32 cellular contexts compared by ENCODE assay signal in genomic region chr14:23405516-23406025, GRCh38. TPM values are rescaled to one million over a fixed set of nuclear protein-coding genes. Genes with fewer than 3 reads are reported as not detected.
"Had no signal": no experiment of that assay in that cellular context is flagged by ENCODE, and none has a peak within 500 bp of the region (broad histone marks: within the 10 kb centered on the region; RNA-seq: fewer than 3 reads in every experiment).

No MANE protein-coding gene starts in this region.

- H3K36me3 ChIP-seq: WERI-Rb-1 had no signal

- H3K27ac ChIP-seq: WERI-Rb-1 had no signal

- ATAC-seq: activated CD8-positive, alpha-beta memory T cell treated with anti-CD3 and anti-CD28 coated beads, Interleukin-2, amount 10 ng/mL, durations not matched to agents 7 days and 5 days; activated T-helper 17 cell treated with anti-CD3 and anti-CD28 coated beads, Interleukin-2, amount 50 U/mL, for 72 hours; Panc1; SK-N-SH treated with all-trans-retinoic acid at 6 μM for 48 hours had no signal

- DNase-seq: activated CD4-positive, alpha-beta memory T cell treated with anti-CD3 and anti-CD28 coated beads, Interleukin-2, amount 10 ng/mL, durations not matched to agents 7 days and 5 days; activated CD4-positive, alpha-beta T cell treated with anti-CD3 and anti-CD28 coated beads for 1 hour; activated CD4-positive, alpha-beta T cell treated with anti-CD3 and anti-CD28 coated beads for 48 hours; activated CD4-positive, CD25-positive, alpha-beta regulatory T cell; activated CD8-positive, alpha-beta memory T cell treated with anti-CD3 and anti-CD28 coated beads for 24 hours; activated CD8-positive, alpha-beta memory T cell treated with anti-CD3 and anti-CD28 coated beads, Interleukin-2, amount 10 ng/mL, durations not matched to agents 7 days and 5 days; activated CD8-positive, alpha-beta memory T cell treated with anti-CD3 and anti-CD28 coated beads, Interleukin-2, amount 50 U/mL, for 48 hours; activated effector memory CD4-positive, alpha-beta T cell treated with anti-CD3 and anti-CD28 coated beads, Interleukin-2, amount 50 U/mL, for 16 hours; activated naive CD4-positive, alpha-beta T cell; activated naive CD4-positive, alpha-beta T cell treated with anti-CD3 and anti-CD28 coated beads, Interleukin-2, amount 50 U/mL, for 16 hours; activated naive CD8-positive, alpha-beta T cell treated with anti-CD3 and anti-CD28 coated beads for 36 hours; activated T-cell treated with anti-CD3 and anti-CD28 coated beads, Interleukin-2, amount 50 U/mL, for 48 hours; amniotic stem cell; aorta; KG1; MM.1S; MV-4-11; NCI-H1436 treated with DMSO at 0.1 percent for 48 hours; NCI-H524 treated with DMSO at 0.1 percent for 48 hours; SIG-M5; SW 1271; T-helper 1 cell; T-helper 2 cell; T-helper 9 cell; WERI-Rb-1 had no signal

RNA-seq across cellular contexts. Expression of gene MYH6, which starts 2.5 kb away (rescaled TPM):
- total RNA-seq: activated naive CD8-positive, alpha-beta T cell treated with anti-CD3 and anti-CD28 coated beads for 36 hours; aorta; LHCN-M2; NCI-H460; RPMI7951; SK-MEL-5 had no signal

RNA-seq across cellular contexts. Expression of gene CMTM5, which starts 28.7 kb away (rescaled TPM):
- total RNA-seq: activated CD4-positive, alpha-beta memory T cell treated with anti-CD3 and anti-CD28 coated beads, Interleukin-2, amount 10 ng/mL, durations not matched to agents 7 days and 5 days; activated CD8-positive, alpha-beta memory T cell treated with anti-CD3 and anti-CD28 coated beads, Interleukin-2, amount 10 ng/mL, durations not matched to agents 7 days and 5 days; activated naive CD8-positive, alpha-beta T cell treated with anti-CD3 and anti-CD28 coated beads for 36 hours; activated T-helper 17 cell treated with anti-CD3 and anti-CD28 coated beads, Interleukin-2, amount 50 U/mL, for 72 hours; LHCN-M2; NCI-H460; SK-MEL-5 had no signal

RNA-seq across cellular contexts. Expression of gene MYH7, which starts 29.9 kb away (rescaled TPM):
- total RNA-seq: aorta, NCI-H460, RPMI7951 had no signal

RNA-seq across cellular contexts. Expression of gene IL25, which starts 33.0 kb away (rescaled TPM):
- total RNA-seq: activated CD4-positive, alpha-beta memory T cell treated with anti-CD3 and anti-CD28 coated beads, Interleukin-2, amount 10 ng/mL, durations not matched to agents 7 days and 5 days; activated CD8-positive, alpha-beta memory T cell treated with anti-CD3 and anti-CD28 coated beads, Interleukin-2, amount 10 ng/mL, durations not matched to agents 7 days and 5 days; activated naive CD8-positive, alpha-beta T cell treated with anti-CD3 and anti-CD28 coated beads for 36 hours; activated T-helper 17 cell treated with anti-CD3 and anti-CD28 coated beads, Interleukin-2, amount 50 U/mL, for 72 hours; aorta; LHCN-M2; NCI-H460; RPMI7951; SK-MEL-5 had no signal
- polyA plus RNA-seq: aorta had no signal

RNA-seq across cellular contexts. Expression of gene EFS, which starts 40.6 kb away (rescaled TPM):
- total RNA-seq: activated CD4-positive, alpha-beta memory T cell treated with anti-CD3 and anti-CD28 coated beads, Interleukin-2, amount 10 ng/mL, durations not matched to agents 7 days and 5 days; activated CD8-positive, alpha-beta memory T cell treated with anti-CD3 and anti-CD28 coated beads, Interleukin-2, amount 10 ng/mL, durations not matched to agents 7 days and 5 days; activated naive CD8-positive, alpha-beta T cell treated with anti-CD3 and anti-CD28 coated beads for 36 hours; activated T-helper 17 cell treated with anti-CD3 and anti-CD28 coated beads, Interleukin-2, amount 50 U/mL, for 72 hours; LHCN-M2; SK-MEL-5 had no signal
